ENCODE assay signal across 1 cellular context in the genomic region with DNA sequence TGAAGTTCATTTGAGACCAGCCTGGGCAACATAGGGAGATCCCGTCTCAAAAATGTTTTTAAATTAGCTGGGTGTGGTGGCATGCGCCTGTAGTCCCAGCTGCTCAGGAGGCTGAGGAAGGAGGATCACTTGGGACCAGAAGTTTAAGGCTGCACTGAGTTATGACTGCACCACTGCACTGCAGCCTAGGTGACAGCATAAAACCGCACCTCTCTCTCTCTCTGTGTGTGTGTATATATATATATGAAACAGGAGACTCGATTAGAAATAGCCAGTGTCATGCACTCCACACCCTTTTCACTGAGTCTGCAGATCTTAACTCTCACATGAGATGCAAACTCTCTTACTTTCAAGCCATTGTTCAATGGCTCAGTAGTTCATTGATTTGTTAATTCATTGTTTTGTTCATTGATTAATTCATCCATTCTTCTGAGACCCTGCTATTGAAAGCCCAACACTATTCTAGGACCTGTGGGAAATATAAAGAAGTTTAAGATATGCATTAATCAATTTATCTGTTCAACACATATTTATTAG.
TF ChIP-seq lines count a peak whose summit lies in the region.

No MANE protein-coding gene starts in this region.

TF ChIP-seq in H1, 55 proteins besides CTCF, POLR2A, EP300 and RAD21 (continued from another document):
- TF ChIP-seq TEAD4 (IDR thresholded peaks at IDR 0.05; ENCODE audit: low read depth, low read length) (no peak), BRCA1 (IDR thresholded peaks at IDR 0.05; ENCODE audit: low read depth, low read length) (no peak), SIX5 (IDR thresholded peaks at IDR 0.05; ENCODE audit: low read depth, low read length) (no peak), GTF2F1 (IDR thresholded peaks at IDR 0.05; ENCODE audit: borderline replicate concordance, low read depth, low read length) (no peak), YY1 (IDR thresholded peaks at IDR 0.05; ENCODE audit: low read depth, low read length) (no peak)
TF ChIP-seq in H1: peak in this region for 2.
